Comparison of ENCODE assay signal across 12 cellular contexts in the genomic region with DNA sequence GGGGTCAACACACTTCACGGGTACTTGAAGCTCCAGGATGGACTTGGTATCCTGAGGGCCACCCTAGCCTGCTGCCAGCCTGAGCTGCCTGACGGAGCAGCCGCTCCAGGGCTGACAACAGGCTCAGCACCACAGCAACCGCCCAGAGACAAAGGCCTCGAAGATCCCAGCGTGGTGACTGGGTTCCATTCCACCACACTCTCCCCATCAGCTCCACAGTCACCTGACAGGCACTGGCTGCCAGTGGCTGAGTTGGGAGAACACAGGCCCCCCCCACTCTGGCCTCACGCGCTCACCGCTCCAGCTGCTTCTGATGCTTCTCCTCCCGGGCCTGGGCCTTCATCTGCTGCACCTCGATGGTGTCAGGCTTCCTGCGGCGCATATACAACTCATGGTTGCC. TPM values are rescaled to one million over a fixed set of nuclear protein-coding genes. Genes with fewer than 3 reads are reported as not detected.
DNase-seq lines count a peak whose midpoint lies in the region; ATAC-seq and TF ChIP-seq lines count a peak whose summit lies in the region.
"Had no signal": no experiment of that assay in that cellular context is flagged by ENCODE, and none has a peak within 500 bp of the region (broad histone marks: within the 10 kb centered on the region; RNA-seq: fewer than 3 reads in every experiment).

No MANE protein-coding gene starts in this region.

- POLR2A ChIA-PET in activated CD4-positive, alpha-beta memory T cell treated with anti-CD3 and anti-CD28 coated beads, Interleukin-2, amount 10 ng/mL, durations not matched to agents 7 days and 5 days (lab: Charles Lee): interaction anchor here (1.4 to 2.2 kb wide), 2 partner anchors 43 to 53 kb away, joined by 5 to 7 read pairs; no protein-coding TSS in a partner anchor

- no peaks in the 10 kb centered on the region for H3K9me3 ChIP-seq in parathyroid adenoma (ENCODE audit: control insufficient read depth, low read length)
- no peaks in the 10 kb centered on the region for H3K9me3 ChIP-seq in psoas muscle
- no peaks in the 10 kb centered on the region for H3K9me3 ChIP-seq in vagina
- H3K9me3 ChIP-seq in aorta (ENCODE audit: control insufficient read depth, low read length): no peaks in the 10 kb centered on the region

- H3K36me3 ChIP-seq in parathyroid adenoma (ENCODE audit: control insufficient read depth, insufficient read depth, low read length) (no peaks in the 10 kb centered on the region), psoas muscle (ENCODE audit: insufficient read depth in 1 of 2, low read depth in 1 of 2) (peaks cover 3 to 80% of the 10 kb centered on the region in 2 donors), vagina (peaks cover 0 to 68% of the 10 kb centered on the region in 2 donors), aorta (ENCODE audit: control insufficient read depth in 1 of 2, insufficient read depth in 2 of 2, low read length in 1 of 2) (peaks cover 0 to 7% of the 10 kb centered on the region in 2 donors)

- H3K4me1 ChIP-seq in parathyroid adenoma (peaks cover 59% of the 10 kb centered on the region), psoas muscle (no peaks in the 10 kb centered on the region), vagina (peaks cover 27% of the 10 kb centered on the region), aorta (ENCODE audit: control insufficient read depth in 1 of 2, insufficient read depth in 2 of 2, low read length in 2 of 2) (no peaks in the 10 kb centered on the region)

- no peak overlapping the region for H2AFZ ChIP-seq in parathyroid adenoma

- H3K79me2 ChIP-seq in parathyroid adenoma: peaks cover 17% of the 10 kb centered on the region

- no peak for TF ChIP-seq POLR2A in vagina (IDR thresholded peaks at IDR 0.05)

- H3K27me3 ChIP-seq in parathyroid adenoma (ENCODE audit: control insufficient read depth, insufficient read depth, low read length): no peaks in the 10 kb centered on the region
- no peaks in the 10 kb centered on the region for H3K27me3 ChIP-seq in psoas muscle (ENCODE audit: insufficient read depth in 3 of 3, low read length in 2 of 3)
- no peaks in the 10 kb centered on the region for H3K27me3 ChIP-seq in vagina
- no peaks in the 10 kb centered on the region for H3K27me3 ChIP-seq in aorta (ENCODE audit: control insufficient read depth in 1 of 2, insufficient read depth in 2 of 2, low read length in 1 of 2)

- WGBS in psoas muscle, 3 donors: 63 to 77% (median 64%) methylated on average over 13 of the region's 13 CpGs
- 77 to 85% methylated on average over 13 of the region's 13 CpGs for WGBS in aorta, 2 donors

- peak; percentile 8 for DNase-seq in NCI-H2227 (lab: John Stamatoyannopoulos, UW; ENCODE audit: unreplicated experiment)
- no peak for DNase-seq in NCI-H2227 treated with DMSO at 0.1 percent for 48 hours (lab: John Stamatoyannopoulos, UW)
- DNase-seq in activated CD4-positive, alpha-beta memory T cell treated with anti-CD3 and anti-CD28 coated beads, Interleukin-2, amount 10 ng/mL, durations not matched to agents 7 days and 5 days: no peak
- DNase-seq in Right ventricle myocardium superior: peak; percentile 75
- DNase-seq in psoas muscle: no peak
- no peak for DNase-seq in vagina (ENCODE audit: extremely low spot score in 2 of 2)
- DNase-seq in aorta: no peak
- DNase-seq: effector CD8-positive, alpha-beta T cell; NCI-H187 treated with DMSO at 0.1 percent for 48 hours; small intestine had no signal

- CTCF ChIA-PET in activated CD4-positive, alpha-beta memory T cell treated with anti-CD3 and anti-CD28 coated beads, Interleukin-2, amount 10 ng/mL, durations not matched to agents 7 days and 5 days (lab: Charles Lee): interaction anchor here (0.8 to 1.4 kb wide), 3 partner anchors 67 to 209 kb away, joined by 3 to 4 read pairs (median 3); no protein-coding TSS in a partner anchor

- intact Hi-C loops in Right ventricle myocardium superior (cut with DNase I) (loop anchor here (10.0 kb wide), 1 partner anchor 66 kb away; no protein-coding TSS in a partner anchor), psoas muscle (cut with DNase I) (no loop called here), vagina (cut with DNase I) (no loop called here), aorta (cut with DNase I) (no loop called here)

- H3K4me2 ChIP-seq in parathyroid adenoma (ENCODE audit: low read length): no peak overlapping the region

- H3K27ac ChIP-seq in parathyroid adenoma (peak overlapping the region; percentile 85), psoas muscle (no peak overlapping the region), vagina (no peak overlapping the region), aorta (ENCODE audit: low read depth in 1 of 2, low read length in 2 of 2) (no peak overlapping the region)
- H3K27ac ChIP-seq: VCaP had no signal

- H3K36me3 Mint-ChIP-seq in activated CD4-positive, alpha-beta memory T cell treated with anti-CD3 and anti-CD28 coated beads, Interleukin-2, amount 10 ng/mL, durations not matched to agents 7 days and 5 days (ENCODE audit: low read depth): peaks cover 96% of the 10 kb centered on the region

- H3K9ac ChIP-seq in parathyroid adenoma: no peak overlapping the region

- no peak overlapping the region for H3K4me3 Mint-ChIP-seq in activated CD4-positive, alpha-beta memory T cell treated with anti-CD3 and anti-CD28 coated beads, Interleukin-2, amount 10 ng/mL, durations not matched to agents 7 days and 5 days

- no peaks in the 10 kb centered on the region for H3K9me3 Mint-ChIP-seq in activated CD4-positive, alpha-beta memory T cell treated with anti-CD3 and anti-CD28 coated beads, Interleukin-2, amount 10 ng/mL, durations not matched to agents 7 days and 5 days

- H3K4me1 Mint-ChIP-seq in activated CD4-positive, alpha-beta memory T cell treated with anti-CD3 and anti-CD28 coated beads, Interleukin-2, amount 10 ng/mL, durations not matched to agents 7 days and 5 days: peaks cover 46% of the 10 kb centered on the region

- peak overlapping the region; percentile 33 for H3K27ac Mint-ChIP-seq in activated CD4-positive, alpha-beta memory T cell treated with anti-CD3 and anti-CD28 coated beads, Interleukin-2, amount 10 ng/mL, durations not matched to agents 7 days and 5 days

- ATAC-seq in Right ventricle myocardium superior (ENCODE audit: poor library complexity) (peak; percentile 14), psoas muscle (no peak), aorta (ENCODE audit: low FRiP score) (no peak)

- no peak for TF ChIP-seq CTCF in parathyroid adenoma (IDR thresholded peaks at IDR 0.05)
- no peak for TF ChIP-seq CTCF in psoas muscle (IDR thresholded peaks at IDR 0.05)
- TF ChIP-seq CTCF in vagina (IDR thresholded peaks at IDR 0.05): no peak

- H3K27me3 Mint-ChIP-seq in activated CD4-positive, alpha-beta memory T cell treated with anti-CD3 and anti-CD28 coated beads, Interleukin-2, amount 10 ng/mL, durations not matched to agents 7 days and 5 days: no peaks in the 10 kb centered on the region

- H3K4me3 ChIP-seq in parathyroid adenoma (ENCODE audit: low read depth, low read length) (no peak overlapping the region), psoas muscle (no peak overlapping the region), vagina (no peak overlapping the region), aorta (ENCODE audit: low read length in 2 of 2) (no peak overlapping the region)

RNA-seq across cellular contexts. Expression of gene EZR, which starts 48.2 kb away (rescaled TPM):
- 100 to 1,000 TPM; 225 to 228 TPM for total RNA-seq in activated CD4-positive, alpha-beta memory T cell treated with anti-CD3 and anti-CD28 coated beads, Interleukin-2, amount 10 ng/mL, durations not matched to agents 7 days and 5 days
- total RNA-seq in Right ventricle myocardium superior (197 TPM), psoas muscle (10 to 100 TPM; 25.9 to 61.7 (median 33.3) TPM), vagina (99.7 TPM), aorta (10 to 100 TPM; 44.8 to 56.2 TPM)
- polyA plus RNA-seq in psoas muscle (10 to 100 TPM; 19.1 to 32.5 (median 30.9) TPM), aorta (100 to 1,000 TPM in 1 of 2 donors, 10 to 100 TPM in 1; 13.4 to 127 TPM)

Comparison
In these comparisons a context has a peak if more than half of its experiments do, and no peak if none do; other contexts are left out.
1. DNase-seq: peak in NCI-H2227 (single experiment) and Right ventricle myocardium superior (single experiment); none in NCI-H2227 treated with DMSO at 0.1 percent for 48 hours (single experiment), activated CD4-positive, alpha-beta memory T cell treated with anti-CD3 and anti-CD28 coated beads, Interleukin-2, amount 10 ng/mL, durations not matched to agents 7 days and 5 days (single experiment), psoas muscle (0 of 2), vagina (0 of 2) and aorta (0 of 2).